ENCODE assay signal across 8 cellular contexts in the genomic region with DNA sequence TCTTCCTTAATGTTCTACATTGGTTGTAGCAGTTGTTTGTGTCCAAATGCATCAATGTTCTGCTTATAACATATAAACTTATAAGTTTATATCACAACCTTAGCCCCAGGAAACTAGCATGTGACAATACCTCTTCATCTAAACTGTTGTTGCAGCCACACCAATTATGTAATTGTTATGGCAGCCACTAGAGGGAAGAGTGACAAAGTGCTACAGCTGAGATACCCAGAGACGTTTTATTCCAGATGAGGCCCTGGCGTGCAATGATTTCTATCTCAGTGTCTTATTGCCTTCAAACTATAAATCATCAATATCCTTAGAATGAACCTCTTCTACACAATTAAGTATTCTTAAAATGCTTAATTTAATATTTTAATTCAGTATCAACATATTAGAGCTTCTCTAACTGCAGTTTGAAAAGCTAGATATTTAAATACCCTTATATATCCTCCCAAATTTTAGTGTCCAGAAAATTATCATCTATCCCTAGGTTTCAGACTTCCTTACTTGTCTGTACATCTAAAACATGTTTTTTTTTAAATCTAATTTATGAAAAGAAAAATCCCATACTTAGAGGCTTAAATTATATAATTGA.
A peak's percentile ranks its signal among the peaks of the same experiment; 100 is the strongest.
DNase-seq lines count a peak whose midpoint lies in the region; ATAC-seq and TF ChIP-seq lines count a peak whose summit lies in the region.

No MANE protein-coding gene starts in this region.

- DNase-seq in AG10803 (ENCODE audit: low read depth) (no peak), NCI-H82 (lab: John Stamatoyannopoulos, UW) (peak; percentile 67), epidermal melanocyte (ENCODE audit: insufficient read length, low spot score) (peak; percentile 17), putamen (ENCODE audit: low spot score) (peak; percentile 29), Right ventricle myocardium superior (no peak)
- DNase-seq in activated CD8-positive, alpha-beta memory T cell treated with anti-CD3 and anti-CD28 coated beads, Interleukin-2, amount 50 U/mL, for 4 hours: no peak

- peak; percentile 19; the same call in 1 of the 2 replicates for TF ChIP-seq CTCF in AG10803 (conservative IDR thresholded peaks at IDR 0.05; ENCODE audit: low read length)

- intact Hi-C loops in Right ventricle myocardium superior (cut with DNase I): no loop called here

- peak; percentile 75 for ATAC-seq in GM18520 (IDR thresholded peaks at IDR 0.05; ENCODE audit: unreplicated experiment)
- ATAC-seq in HG03095 (IDR thresholded peaks at IDR 0.05; ENCODE audit: unreplicated experiment): peak; percentile 82
- no peak for ATAC-seq in Right ventricle myocardium superior (ENCODE audit: poor library complexity)

- H3K4me3 ChIP-seq in AG10803 (ENCODE audit: low read length): no peak overlapping the region

Comparison
In these comparisons a context has a peak if more than half of its experiments do, and no peak if none do; other contexts are left out.
1. DNase-seq: peak in NCI-H82 (single experiment), epidermal melanocyte (single experiment) and putamen (single experiment); none in AG10803 (single experiment), activated CD8-positive, alpha-beta memory T cell treated with anti-CD3 and anti-CD28 coated beads, Interleukin-2, amount 50 U/mL, for 4 hours (single experiment) and Right ventricle myocardium superior (single experiment).